Comparison of ENCODE assay signal across 10 cellular contexts in the genomic region with DNA sequence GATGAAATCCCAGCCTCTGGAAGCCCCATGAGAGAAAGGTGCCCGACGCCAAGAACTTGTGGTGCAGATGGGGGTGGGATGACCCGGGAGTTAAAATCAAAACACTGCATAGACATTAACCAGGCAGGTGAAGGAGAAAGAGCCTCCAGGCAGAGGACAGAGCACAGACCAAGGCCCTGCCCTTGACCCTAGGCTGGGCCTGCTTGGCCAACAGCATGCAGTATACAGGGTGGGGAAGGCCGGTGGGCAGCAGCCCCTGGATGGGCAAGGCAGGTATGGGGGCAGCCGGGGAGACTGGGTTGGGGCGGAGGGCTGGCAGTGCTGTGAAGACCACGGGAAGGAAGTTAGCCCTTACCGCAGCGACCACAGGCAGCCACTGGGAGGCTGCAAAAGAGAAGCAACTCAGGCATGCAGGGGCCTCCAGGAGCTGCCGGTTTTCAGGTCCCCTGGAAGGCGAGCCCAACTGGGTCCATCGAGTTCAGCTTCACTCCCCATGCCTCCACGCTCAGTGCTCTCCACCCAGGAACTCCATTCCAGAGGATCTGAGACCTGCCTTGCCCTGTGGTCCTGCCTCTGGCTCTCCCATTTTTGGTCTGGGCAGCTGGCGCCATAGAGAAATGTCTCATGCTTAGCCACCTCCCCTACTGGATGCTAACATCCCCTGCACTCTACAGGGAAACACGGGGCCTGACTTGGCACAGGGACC.
DNase-seq lines count a peak whose midpoint lies in the region; ATAC-seq, FAIRE-seq and TF ChIP-seq lines count a peak whose summit lies in the region.
"Had no signal": no experiment of that assay in that cellular context is flagged by ENCODE, and none has a peak within 500 bp of the region (broad histone marks: within the 10 kb centered on the region; RNA-seq: fewer than 3 reads in every experiment).

No MANE protein-coding gene starts in this region.

- no peak for TF ChIP-seq EP300 in H1 (IDR thresholded peaks at IDR 0.05; ENCODE audit: borderline replicate concordance in 1 of 2, low read depth in 2 of 2, low read length in 2 of 2)

- 0 out of 2 replicates have a peak overlapping the region, but pooled peaks have one; percentile 26 for H2BK5ac ChIP-seq in H1 (ENCODE audit: low read depth, low read length)

- no peak overlapping the region for H3K23ac ChIP-seq in H1 (ENCODE audit: insufficient read length)

- no peak overlapping the region for H2AFZ ChIP-seq in H1 (ENCODE audit: low read length)

- no peak overlapping the region for H3K9ac ChIP-seq in H1 (replicated peaks in 1 of 4; ENCODE audit: extremely low read depth in 1 of 4, low read depth in 3 of 4, low read length in 3 of 4)

- H2BK120ac ChIP-seq in H1 (replicated peaks; ENCODE audit: low read depth, low read length), result no peak overlapping the region

- H3K36me3 Mint-ChIP-seq in activated naive CD4-positive, alpha-beta T cell treated with anti-CD3 and anti-CD28 coated beads, Interleukin-2, amount 10 ng/mL, durations not matched to agents 7 days and 5 days, result no peaks in the 10 kb centered on the region
- H3K36me3 Mint-ChIP-seq in activated naive CD4-positive, alpha-beta T cell treated with anti-CD3 and anti-CD28 coated beads, Interleukin-2, amount 50 U/mL, for 72 hours, result no peaks in the 10 kb centered on the region
- peaks cover 6% of the 10 kb centered on the region for H3K36me3 Mint-ChIP-seq in type B pancreatic cell

- no peaks in the 10 kb centered on the region; a peak in 1 of 8 replicates for H3K36me3 ChIP-seq in H1 (ENCODE audit: control insufficient read depth in 2 of 4, insufficient read depth in 4 of 4, low read length in 3 of 4)
- H3K36me3 ChIP-seq in left lung, result no peaks in the 10 kb centered on the region

- no peak overlapping the region for H4K5ac ChIP-seq in H1 (ENCODE audit: insufficient read length, low read depth, low read length)

- no peaks in the 10 kb centered on the region for H3K9me3 Mint-ChIP-seq in activated naive CD4-positive, alpha-beta T cell treated with anti-CD3 and anti-CD28 coated beads, Interleukin-2, amount 10 ng/mL, durations not matched to agents 7 days and 5 days
- H3K9me3 Mint-ChIP-seq in activated naive CD4-positive, alpha-beta T cell treated with anti-CD3 and anti-CD28 coated beads, Interleukin-2, amount 50 U/mL, for 72 hours, result no peaks in the 10 kb centered on the region
- H3K9me3 Mint-ChIP-seq in type B pancreatic cell, result peaks cover 3% of the 10 kb centered on the region

- H3K27ac ChIP-seq in H1 (ENCODE audit: low read depth, low read length) (no peak overlapping the region), left lung (no peak overlapping the region)

- H2BK15ac ChIP-seq in H1 (ENCODE audit: low read length), result no peak overlapping the region

- no peaks in the 10 kb centered on the region for H3K79me1 ChIP-seq in H1 (ENCODE audit: low read depth, low read length)

- H3K4me1 Mint-ChIP-seq in activated naive CD4-positive, alpha-beta T cell treated with anti-CD3 and anti-CD28 coated beads, Interleukin-2, amount 10 ng/mL, durations not matched to agents 7 days and 5 days, result peaks cover 18% of the 10 kb centered on the region
- H3K4me1 Mint-ChIP-seq in type B pancreatic cell (ENCODE audit: unreplicated experiment), result peaks cover 15% of the 10 kb centered on the region

- no peaks in the 10 kb centered on the region for H3K27me3 ChIP-seq in H1 (replicated peaks in 1 of 4; ENCODE audit: control insufficient read depth in 3 of 4, extremely low read depth in 1 of 4, insufficient read depth in 3 of 4, low read length in 3 of 4)
- H3K27me3 ChIP-seq in left lung, result peaks cover 0 to 38% of the 10 kb centered on the region in 2 donors

- WGBS in H1 (ENCODE audit: extremely low coverage in 1 of 2, insufficient coverage in 1 of 2, insufficient read length in 1 of 2, insufficient replicate concordance in 2 of 2, low coverage in 1 of 2, low lambda C conversion rate in 2 of 2, missing lambda C conversion rate in 1 of 2), 2 experiments, result 74% methylated on average over 9 of the region's 15 CpGs; no CpG with 5 or more reads in 1 of the 2 experiments

- H2BK12ac ChIP-seq in H1 (ENCODE audit: low read depth, low read length), result 0 out of 2 replicates have a peak overlapping the region, but pooled peaks have one; percentile 65

- H3K4me1 ChIP-seq in H1 (replicated peaks in 1 of 4; ENCODE audit: control insufficient read depth in 3 of 4, insufficient read depth in 4 of 4, low read length in 3 of 4) (peaks cover 0 to 4% (median 1%) of the 10 kb centered on the region in 4 experiments; a peak in 1 of 7 replicates), left lung (peaks cover 0 to 7% of the 10 kb centered on the region in 2 donors)

- no peak overlapping the region for H2BK20ac ChIP-seq in H1 (ENCODE audit: low read length)

- peaks cover 0 to 2% of the 10 kb centered on the region in 2 experiments; a peak in 1 of 4 replicates for H3K9me3 ChIP-seq in H1 (ENCODE audit: insufficient read depth in 2 of 2, low read depth in 1 of 2, low read length in 1 of 2)
- peaks cover 0 to 2% of the 10 kb centered on the region in 2 donors for H3K9me3 ChIP-seq in left lung

- H3K56ac ChIP-seq in H1 (replicated peaks; ENCODE audit: insufficient read length, low read depth, low read length), result no peak overlapping the region

- no peak overlapping the region for H3K4me3 Mint-ChIP-seq in activated naive CD4-positive, alpha-beta T cell treated with anti-CD3 and anti-CD28 coated beads, Interleukin-2, amount 10 ng/mL, durations not matched to agents 7 days and 5 days
- H3K4me3 Mint-ChIP-seq in type B pancreatic cell, result no peak overlapping the region

- H3K4me2 ChIP-seq in H1 (ENCODE audit: insufficient read depth in 1 of 2, low read depth in 2 of 2, low read length in 2 of 2), result no peak overlapping the region

- no peak for ATAC-seq in activated naive CD4-positive, alpha-beta T cell treated with anti-CD3 and anti-CD28 coated beads, Interleukin-2, amount 50 U/mL, for 72 hours
- no peak for ATAC-seq in left lung

- H3K23me2 ChIP-seq in H1 (ENCODE audit: low read depth, low read length), result no peaks in the 10 kb centered on the region

- H4K8ac ChIP-seq in H1 (ENCODE audit: extremely low read depth, insufficient read depth, low read length), result peak overlapping the region; percentile 29; the same call in 1 of the 2 replicates

- H2AK5ac ChIP-seq in H1 (ENCODE audit: low read depth, low read length), result no peak overlapping the region

- peak; percentile 36 to 52 (median 51) for TF ChIP-seq CTCF in H1 (IDR thresholded peaks at IDR 0.05; ENCODE audit: control extremely low read depth in 1 of 3, insufficient read depth in 1 of 3, low read depth in 1 of 3, low read length in 3 of 3)
- TF ChIP-seq CTCF in type B pancreatic cell (conservative IDR thresholded peaks at IDR 0.05), result peak; percentile 41
- no peak for TF ChIP-seq CTCF in left lung (IDR thresholded peaks at IDR 0.05)

- H3K18ac ChIP-seq in H1 (ENCODE audit: extremely low read depth, low read length), result no peak overlapping the region

- no peaks in the 10 kb centered on the region for H3K79me2 ChIP-seq in H1 (ENCODE audit: control insufficient read depth in 1 of 2, insufficient read depth in 2 of 2, low read length in 2 of 2)

- H4K20me1 ChIP-seq in H1 (replicated peaks in 1 of 2; ENCODE audit: control insufficient read depth in 1 of 2, insufficient read depth in 2 of 2, low read length in 2 of 2), result no peaks in the 10 kb centered on the region

- no peak overlapping the region for H4K91ac ChIP-seq in H1 (replicated peaks; ENCODE audit: insufficient read length, low read length)

- H3K4me3 ChIP-seq in H1 (ENCODE audit: extremely low read depth in 1 of 4, insufficient read depth in 2 of 4, low read depth in 3 of 4, low read length in 4 of 4) (no peak overlapping the region), left lung (no peak overlapping the region)

- CTCF ChIA-PET in activated naive CD4-positive, alpha-beta T cell treated with anti-CD3 and anti-CD28 coated beads, Interleukin-2, amount 10 ng/mL, durations not matched to agents 7 days and 5 days (lab: Charles Lee), result interaction anchor here (0.8 kb wide), 1 partner anchor 9 kb away, joined by 3 read pairs; no protein-coding TSS in a partner anchor
- CTCF ChIA-PET in H1 (lab: Charles Lee; ENCODE audit: partially characterized antibody), result interaction anchor here (0.8 to 1.8 kb wide), 8 partner anchors 8 to 671 kb away, joined by 3 to 9 read pairs (median 4); no protein-coding TSS in a partner anchor

- H3K4ac ChIP-seq in H1 (replicated peaks; ENCODE audit: insufficient read length, low read depth, low read length), result no peak overlapping the region

- H3K27ac Mint-ChIP-seq in activated naive CD4-positive, alpha-beta T cell treated with anti-CD3 and anti-CD28 coated beads, Interleukin-2, amount 10 ng/mL, durations not matched to agents 7 days and 5 days, result no peak overlapping the region
- peak overlapping the region in 1 of 2 donors; percentile 79 for H3K27ac Mint-ChIP-seq in activated naive CD4-positive, alpha-beta T cell treated with anti-CD3 and anti-CD28 coated beads, Interleukin-2, amount 50 U/mL, for 72 hours
- no peak overlapping the region for H3K27ac Mint-ChIP-seq in type B pancreatic cell

- TF ChIP-seq RAD21 in H1 (IDR thresholded peaks at IDR 0.05 in 1 of 2, conservative IDR thresholded peaks at IDR 0.05 in 1 of 2; ENCODE audit: low read depth in 2 of 2, low read length in 2 of 2), result peak; percentile 16 to 38; a peak in 2 of 4 replicates

- no peak for FAIRE-seq in H1 (lab: Jason Lieb, UNC)

- POLR2A ChIA-PET in H1 (lab: Charles Lee; ENCODE audit: partially characterized antibody), result interaction anchor here (1.2 kb wide), 1 partner anchor 9 kb away, joined by 3 read pairs; no protein-coding TSS in a partner anchor

- H3K27me3 Mint-ChIP-seq in activated naive CD4-positive, alpha-beta T cell treated with anti-CD3 and anti-CD28 coated beads, Interleukin-2, amount 10 ng/mL, durations not matched to agents 7 days and 5 days, result peaks cover 41% of the 10 kb centered on the region
- peaks cover 3% of the 10 kb centered on the region for H3K27me3 Mint-ChIP-seq in type B pancreatic cell

- no peak for TF ChIP-seq POLR2A in H1 (IDR thresholded peaks at IDR 0.05; ENCODE audit: control extremely low read depth in 1 of 2, low read depth in 2 of 2, low read length in 2 of 2)

- H3K14ac ChIP-seq in H1 (ENCODE audit: insufficient read length), result no peak overlapping the region

- DNase-seq in activated naive CD4-positive, alpha-beta T cell treated with anti-CD3 and anti-CD28 coated beads, Interleukin-2, amount 10 ng/mL, durations not matched to agents 7 days and 5 days, result peak; percentile 47
- DNase-seq in activated naive CD4-positive, alpha-beta T cell treated with anti-CD3 and anti-CD28 coated beads, Interleukin-2, amount 50 U/mL, for 72 hours (ENCODE audit: low spot score in 2 of 2), result no peak
- DNase-seq in NOMO-1 (lab: John Stamatoyannopoulos, UW; ENCODE audit: unreplicated experiment in 2 of 2), result peak; percentile 33 to 59
- DNase-seq in H1 (ENCODE audit: low read depth in 1 of 2, low spot score in 2 of 2), result peak in 1 of 2 experiments; percentile 59
- DNase-seq in type B pancreatic cell (ENCODE audit: extremely low spot score, unreplicated experiment), result no peak
- no peak for DNase-seq in dermis blood vessel endothelial cell
- DNase-seq in left lung, result no peak
- no peak for DNase-seq in NCI-H2029 treated with DMSO at 0.1 percent for 48 hours (lab: John Stamatoyannopoulos, UW)
- DNase-seq: caudate nucleus; stimulated activated naive CD4-positive, alpha-beta T cell had no signal

- intact Hi-C loops in left lung (cut with DNase I), result no loop called here

TF ChIP-seq in H1, 55 proteins besides CTCF, POLR2A, EP300 and RAD21 (continues in another document):
- TF ChIP-seq TCF12 (IDR thresholded peaks at IDR 0.05; ENCODE audit: low read depth, low read length), result no peak

Comparison
In these comparisons a context has a peak if more than half of its experiments do, and no peak if none do; other contexts are left out.
1. DNase-seq: peak in activated naive CD4-positive, alpha-beta T cell treated with anti-CD3 and anti-CD28 coated beads, Interleukin-2, amount 10 ng/mL, durations not matched to agents 7 days and 5 days (single experiment) and NOMO-1 (2 of 2); none in activated naive CD4-positive, alpha-beta T cell treated with anti-CD3 and anti-CD28 coated beads, Interleukin-2, amount 50 U/mL, for 72 hours (0 of 2), type B pancreatic cell (single experiment), dermis blood vessel endothelial cell (single experiment), left lung (0 of 2) and NCI-H2029 treated with DMSO at 0.1 percent for 48 hours (single experiment).
2. CTCF ChIP-seq: peak in H1 (3 of 3) and type B pancreatic cell (single experiment); none in left lung (0 of 2).